13 cellular contexts compared by ENCODE assay signal in the genomic region with DNA sequence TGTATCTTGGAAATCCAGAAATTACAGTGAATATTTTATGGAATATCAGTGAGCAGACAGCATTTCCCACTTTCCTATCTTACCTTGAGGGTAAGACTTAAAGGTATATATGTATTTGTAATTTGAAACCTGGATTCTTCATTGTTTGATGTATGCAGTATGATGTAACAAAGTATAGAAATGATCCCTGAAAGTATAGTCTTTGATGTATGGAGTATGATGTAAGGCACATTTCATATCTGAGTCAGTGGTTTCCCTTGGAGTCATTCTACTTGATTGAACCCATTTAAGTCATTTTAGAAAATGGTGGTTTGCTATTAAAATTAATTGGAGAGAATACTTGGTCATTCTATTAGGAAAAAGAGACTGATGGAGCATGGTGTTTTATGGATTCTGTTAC. TPM values are rescaled to one million over a fixed set of nuclear protein-coding genes. Genes with fewer than 3 reads are reported as not detected.
DNase-seq lines count a peak whose midpoint lies in the region; ATAC-seq and TF ChIP-seq lines count a peak whose summit lies in the region.
"Had no signal": no experiment of that assay in that cellular context is flagged by ENCODE, and none has a peak within 500 bp of the region (broad histone marks: within the 10 kb centered on the region; RNA-seq: fewer than 3 reads in every experiment).

No MANE protein-coding gene starts in this region.

- no TSS peak for BruUV-seq in PC-9 (replicated peaks; lab: Mats Ljungman, UMichigan)

- no peaks in the 10 kb centered on the region for H3K79me2 ChIP-seq in PC-9 (ENCODE audit: low read depth)

- no peak for TF ChIP-seq CTCF in PC-9 (conservative IDR thresholded peaks at IDR 0.05)
- TF ChIP-seq CTCF in type B pancreatic cell (conservative IDR thresholded peaks at IDR 0.05) = no peak
- no peak for TF ChIP-seq CTCF in prostate gland (IDR thresholded peaks at IDR 0.05)

- H4K20me1 ChIP-seq in PC-9 (ENCODE audit: insufficient read depth) = no peaks in the 10 kb centered on the region

- peaks cover 74% of the 10 kb centered on the region for H3K4me1 Mint-ChIP-seq in activated naive CD4-positive, alpha-beta T cell treated with anti-CD3 and anti-CD28 coated beads for 36 hours (ENCODE audit: low read depth)
- peaks cover 62% of the 10 kb centered on the region for H3K4me1 Mint-ChIP-seq in central memory CD8-positive, alpha-beta T cell
- peaks cover 7% of the 10 kb centered on the region for H3K4me1 Mint-ChIP-seq in type B pancreatic cell (ENCODE audit: unreplicated experiment)

- peak overlapping the region; percentile 47; the same call in 1 of the 2 replicates for H3K27ac ChIP-seq in PC-9
- H3K27ac ChIP-seq in prostate gland = no peak overlapping the region
- H3K27ac ChIP-seq: vagina had no signal

- no peak overlapping the region; the same call in 1 of the 2 replicates for H2AFZ ChIP-seq in PC-9

- no peaks in the 10 kb centered on the region for H3K9me3 Mint-ChIP-seq in activated naive CD4-positive, alpha-beta T cell treated with anti-CD3 and anti-CD28 coated beads for 36 hours
- H3K9me3 Mint-ChIP-seq in central memory CD8-positive, alpha-beta T cell = no peaks in the 10 kb centered on the region
- H3K9me3 Mint-ChIP-seq in type B pancreatic cell = no peaks in the 10 kb centered on the region

- H3K4me3 Mint-ChIP-seq in activated naive CD4-positive, alpha-beta T cell treated with anti-CD3 and anti-CD28 coated beads for 36 hours = peak overlapping the region; percentile 32
- peak overlapping the region; percentile 25 for H3K4me3 Mint-ChIP-seq in central memory CD8-positive, alpha-beta T cell
- H3K4me3 Mint-ChIP-seq in type B pancreatic cell = peak overlapping the region; percentile 67

- peak overlapping the region; percentile 92 for H3K27ac Mint-ChIP-seq in activated naive CD4-positive, alpha-beta T cell treated with anti-CD3 and anti-CD28 coated beads for 36 hours
- H3K27ac Mint-ChIP-seq in central memory CD8-positive, alpha-beta T cell (ENCODE audit: low read depth) = peak overlapping the region; percentile 91
- peak overlapping the region; percentile 11 for H3K27ac Mint-ChIP-seq in type B pancreatic cell
- H3K27ac Mint-ChIP-seq: progenitor cell of endocrine pancreas had no signal

- H3K9me3 ChIP-seq in PC-9 (ENCODE audit: insufficient read depth, low read depth) = no peaks in the 10 kb centered on the region
- no peaks in the 10 kb centered on the region for H3K9me3 ChIP-seq in prostate gland
- H3K9me3 ChIP-seq: vagina had no signal

- H3K27me3 ChIP-seq in PC-9 (ENCODE audit: insufficient read depth, low read depth) (no peaks in the 10 kb centered on the region), prostate gland (replicated peaks; ENCODE audit: insufficient read depth) (no peaks in the 10 kb centered on the region)
- H3K27me3 ChIP-seq: vagina had no signal

- no peaks in the 10 kb centered on the region for H3K27me3 Mint-ChIP-seq in activated naive CD4-positive, alpha-beta T cell treated with anti-CD3 and anti-CD28 coated beads for 36 hours (ENCODE audit: low read depth)
- no peaks in the 10 kb centered on the region for H3K27me3 Mint-ChIP-seq in central memory CD8-positive, alpha-beta T cell
- peaks cover 4% of the 10 kb centered on the region for H3K27me3 Mint-ChIP-seq in type B pancreatic cell

- no peaks in the 10 kb centered on the region for H3K36me3 ChIP-seq in PC-9 (ENCODE audit: low read depth)
- peaks cover 0 to 4% of the 10 kb centered on the region in 2 donors for H3K36me3 ChIP-seq in prostate gland

- intact Hi-C loops in activated naive CD4-positive, alpha-beta T cell treated with anti-CD3 and anti-CD28 coated beads for 36 hours (cut with micrococcal nuclease) = loop anchor here (1.0 to 2.0 kb wide), 7 partner anchors 9 to 203 kb away; partner anchors contain the start of genes ARSG and SLC16A6
- intact Hi-C loops in PC-9 (cut with micrococcal nuclease; ENCODE audit: unreplicated experiment) = no loop called here
- intact Hi-C loops in prostate gland (cut with DNase I) = no loop called here

- H3K4me1 ChIP-seq in PC-9 (replicated peaks; ENCODE audit: insufficient read depth) = peaks cover 6% of the 10 kb centered on the region; the same call in 1 of the 2 replicates
- H3K4me1 ChIP-seq in prostate gland (replicated peaks) = no peaks in the 10 kb centered on the region

- H3K9me2 ChIP-seq in PC-9 (ENCODE audit: insufficient read depth) = no peaks in the 10 kb centered on the region

- POLR2A ChIA-PET in PC-9 (lab: Charles Lee; ENCODE audit: unreplicated experiment) = no interaction called here

- no peak for ATAC-seq in central memory CD8-positive, alpha-beta T cell (replicated peaks; ENCODE audit: extremely low read depth, poor library complexity, severe bottlenecking)

- H3K4me3 ChIP-seq in PC-9 (no peak overlapping the region), prostate gland (no peak overlapping the region)
- H3K4me3 ChIP-seq: vagina had no signal

- no peaks in the 10 kb centered on the region; the same call in 1 of the 2 replicates for H3F3A ChIP-seq in PC-9 (ENCODE audit: insufficient read depth, low read depth)

- H3K36me3 Mint-ChIP-seq in activated naive CD4-positive, alpha-beta T cell treated with anti-CD3 and anti-CD28 coated beads for 36 hours (ENCODE audit: low read depth) = peaks cover 44% of the 10 kb centered on the region
- H3K36me3 Mint-ChIP-seq in central memory CD8-positive, alpha-beta T cell (ENCODE audit: insufficient read depth) = peaks cover 27% of the 10 kb centered on the region
- H3K36me3 Mint-ChIP-seq in type B pancreatic cell = peaks cover 12% of the 10 kb centered on the region

- H3K4me2 ChIP-seq in PC-9 = no peak overlapping the region

- CTCF ChIA-PET in activated naive CD4-positive, alpha-beta T cell treated with anti-CD3 and anti-CD28 coated beads for 36 hours (lab: Charles Lee) = interaction anchor here (1.0 to 8.3 kb wide), 4 partner anchors 8 to 206 kb away, joined by 4 to 97 read pairs (median 6); no protein-coding TSS in a partner anchor
- CTCF ChIA-PET in PC-9 (lab: Charles Lee) = no interaction called here

- no peak for DNase-seq in activated naive CD4-positive, alpha-beta T cell treated with anti-CD3 and anti-CD28 coated beads for 36 hours
- no peak for DNase-seq in activated naive CD4-positive, alpha-beta T cell treated with anti-CD3 and anti-CD28 coated beads, Interleukin-2, amount 50 U/mL, for 16 hours
- no peak for DNase-seq in PC-9
- no peak for DNase-seq in central memory CD8-positive, alpha-beta T cell (ENCODE audit: low spot score in 2 of 2)
- DNase-seq in type B pancreatic cell (ENCODE audit: extremely low spot score, unreplicated experiment) = no peak
- no peak for DNase-seq in NCI-H1417 (lab: John Stamatoyannopoulos, UW)
- DNase-seq in prostate gland (ENCODE audit: low spot score) = no peak
- no peak for DNase-seq in SIG-M5 (lab: John Stamatoyannopoulos, UW)
- DNase-seq: foreskin melanocyte; NCI-H226; stimulated activated CD8-positive, alpha-beta memory T cell treated with anti-CD3 and anti-CD28 coated beads, Interleukin-4, amount 100 ng/mL, for 48 hours had no signal

- no peak for TF ChIP-seq POLR2A in prostate gland (IDR thresholded peaks at IDR 0.05)

RNA-seq across cellular contexts. Expression of gene AMZ2, which starts 10.1 kb away (rescaled TPM):
- 100 to 1,000 TPM; 190 to 195 TPM for total RNA-seq in activated naive CD4-positive, alpha-beta T cell treated with anti-CD3 and anti-CD28 coated beads for 36 hours
- total RNA-seq in PC-9 (2021) = 60.8 and 88.3 TPM in 2 replicates
- total RNA-seq in type B pancreatic cell (ENCODE audit: low replicate concordance) = 68.8 and 75.6 TPM in 2 replicates
- total RNA-seq in prostate gland = 10 to 100 TPM; 51.0 to 57.4 TPM

RNA-seq across cellular contexts. Expression of gene SLC16A6, which starts 33.0 kb away (rescaled TPM):
- total RNA-seq in activated naive CD4-positive, alpha-beta T cell treated with anti-CD3 and anti-CD28 coated beads for 36 hours = 1 to 10 TPM in 1 of 2 experiments, under 1 TPM in 1; 0.96 to 1.1 TPM
- total RNA-seq in PC-9 (2021) = 0.70 and 0.83 TPM in 2 replicates
- 0.67 and 1.6 TPM in 2 replicates for total RNA-seq in type B pancreatic cell (ENCODE audit: low replicate concordance)
- under 1 TPM; 0.41 to 0.85 TPM for total RNA-seq in prostate gland

RNA-seq across cellular contexts. Expression of gene ARSG, which starts 33.4 kb away (rescaled TPM):
- total RNA-seq in activated naive CD4-positive, alpha-beta T cell treated with anti-CD3 and anti-CD28 coated beads for 36 hours = 10 to 100 TPM in 1 of 2 experiments, 1 to 10 TPM in 1; 9.0 to 10.5 TPM
- total RNA-seq in PC-9 (2021) (4.0 and 6.6 TPM in 2 replicates), type B pancreatic cell (ENCODE audit: low replicate concordance) (4.1 and 4.8 TPM in 2 replicates), prostate gland (1 to 10 TPM; 1.5 to 8.3 TPM)

Comparison
In these comparisons a context has a peak if more than half of its experiments do, and no peak if none do; other contexts are left out.
1. H3K27ac Mint-ChIP-seq: peak in every context shown above with its lines; median percentile 92 in activated naive CD4-positive, alpha-beta T cell treated with anti-CD3 and anti-CD28 coated beads for 36 hours; 91 in central memory CD8-positive, alpha-beta T cell; 11 in type B pancreatic cell.